In the genomic region with DNA sequence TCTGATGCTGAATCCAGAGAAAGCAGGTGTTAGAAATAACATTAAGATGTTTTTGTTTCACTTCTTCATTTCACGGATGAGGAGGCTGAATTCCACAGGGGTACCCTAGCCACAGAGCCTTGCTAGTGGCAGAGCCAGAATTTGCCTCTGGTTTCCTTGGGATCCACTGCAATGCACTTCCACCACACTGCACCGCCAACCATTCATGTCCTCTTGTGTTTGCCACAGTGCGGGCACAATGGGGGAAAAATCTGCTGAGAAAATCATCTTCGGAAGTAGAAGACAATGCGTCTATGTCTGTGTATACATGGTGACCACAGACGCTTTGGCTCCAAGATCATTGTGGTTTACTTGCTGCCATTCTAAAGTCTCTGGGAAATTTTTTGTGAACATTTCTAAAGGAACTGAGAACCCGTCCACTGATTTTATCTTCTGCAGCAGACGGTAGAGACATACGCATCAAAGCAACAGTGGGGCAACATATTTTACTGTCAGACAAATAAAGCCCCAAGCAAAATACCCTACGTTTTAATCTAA, we compare ENCODE assay signal across 13 cellular contexts. TPM values are rescaled to one million over a fixed set of nuclear protein-coding genes. Genes with fewer than 3 reads are reported as not detected.
A peak's percentile ranks its signal among the peaks of the same experiment; 100 is the strongest.
DNase-seq lines count a peak whose midpoint lies in the region; ATAC-seq, FAIRE-seq and TF ChIP-seq lines count a peak whose summit lies in the region.
"Had no signal": no experiment of that assay in that cellular context is flagged by ENCODE, and none has a peak within 500 bp of the region (broad histone marks: within the 10 kb centered on the region; RNA-seq: fewer than 3 reads in every experiment).

No MANE protein-coding gene starts in this region.

- H3K27ac ChIP-seq in PC-3 (ENCODE audit: low read length) = no peak overlapping the region

- H2AFZ ChIP-seq in PC-3 (ENCODE audit: low read length) = no peak overlapping the region

- H3K79me2 ChIP-seq in PC-3 (ENCODE audit: low read length) = no peaks in the 10 kb centered on the region

- CTCF ChIA-PET in activated CD4-positive, alpha-beta T cell treated with anti-CD3 and anti-CD28 coated beads, Interleukin-2, amount 10 ng/mL, durations not matched to agents 7 days and 5 days (lab: Charles Lee) = interaction anchor here (0.6 to 1.1 kb wide), 3 partner anchors 16 to 62 kb away, joined by 3 to 4 read pairs (median 4); no protein-coding TSS in a partner anchor
- CTCF ChIA-PET in PC-3 (lab: Charles Lee) = no interaction called here

- H3K4me3 ChIP-seq in PC-3 (ENCODE audit: low read length) = no peak overlapping the region

- peaks cover 84% of the 10 kb centered on the region for H3K4me1 Mint-ChIP-seq in activated CD4-positive, alpha-beta T cell treated with anti-CD3 and anti-CD28 coated beads, Interleukin-2, amount 10 ng/mL, durations not matched to agents 7 days and 5 days
- H3K4me1 Mint-ChIP-seq in immature natural killer cell = peaks cover 22 to 43% of the 10 kb centered on the region in 2 donors

- no peaks in the 10 kb centered on the region for H3K27me3 Mint-ChIP-seq in activated CD4-positive, alpha-beta T cell treated with anti-CD3 and anti-CD28 coated beads, Interleukin-2, amount 10 ng/mL, durations not matched to agents 7 days and 5 days
- peaks cover 0 to 4% (median 0%) of the 10 kb centered on the region in 3 donors for H3K27me3 Mint-ChIP-seq in immature natural killer cell (ENCODE audit: low read depth in 3 of 3)

- H3K4me3 Mint-ChIP-seq in activated CD4-positive, alpha-beta T cell treated with anti-CD3 and anti-CD28 coated beads, Interleukin-2, amount 10 ng/mL, durations not matched to agents 7 days and 5 days = peak overlapping the region; percentile 82
- H3K4me3 Mint-ChIP-seq in immature natural killer cell = peak overlapping the region; percentile 11 to 72 (median 51)

- H3K9me3 Mint-ChIP-seq in activated CD4-positive, alpha-beta T cell treated with anti-CD3 and anti-CD28 coated beads, Interleukin-2, amount 10 ng/mL, durations not matched to agents 7 days and 5 days = no peaks in the 10 kb centered on the region
- no peaks in the 10 kb centered on the region for H3K9me3 Mint-ChIP-seq in immature natural killer cell

- no peaks in the 10 kb centered on the region for H3K9me3 ChIP-seq in PC-3 (ENCODE audit: low read length)

- H3K4me2 ChIP-seq in PC-3 (ENCODE audit: low read length) = no peak overlapping the region

- TF ChIP-seq CTCF in GM13976 (IDR thresholded peaks at IDR 0.05; ENCODE audit: borderline replicate concordance, control extremely low read depth, extremely low read depth, insufficient read depth, missing control alignments) = no peak
- no peak for TF ChIP-seq CTCF in PC-3 (conservative IDR thresholded peaks at IDR 0.05; ENCODE audit: low read depth, low read length)

- no peaks in the 10 kb centered on the region for H4K20me1 ChIP-seq in PC-3 (ENCODE audit: low read length)

- peak overlapping the region; percentile 89 for H3K27ac Mint-ChIP-seq in activated CD4-positive, alpha-beta T cell treated with anti-CD3 and anti-CD28 coated beads, Interleukin-2, amount 10 ng/mL, durations not matched to agents 7 days and 5 days
- H3K27ac Mint-ChIP-seq in immature natural killer cell = peak overlapping the region in 3 of 6 donors; percentile 14 to 72 (median 41)

- FAIRE-seq in GM18507 (lab: Jason Lieb, UNC) = peak; percentile 57
- FAIRE-seq: HepG2 had no signal

- in situ Hi-C loops in GM13976 (cut with MboI; ENCODE audit: low sequenced_read_pairs, unreplicated experiment) = no loop called here

- no peak overlapping the region for H3K9ac ChIP-seq in PC-3 (ENCODE audit: low read length)

- H3K4me1 ChIP-seq in PC-3 (ENCODE audit: insufficient read depth, low read length) = no peaks in the 10 kb centered on the region

- DNase-seq in GM18507 (ENCODE audit: extremely low spot score, insufficient read length, low read depth) (no peak), immature natural killer cell (peak in 2 of 3 donors; percentile 14 to 19), AG08395 (ENCODE audit: low spot score) (no peak), GM13976 (ENCODE audit: low spot score) (no peak), PC-3 (no peak), iPS-NIHi7 (ENCODE audit: extremely low spot score) (no peak)
- peak; percentile 54 for DNase-seq in activated CD4-positive, alpha-beta T cell treated with anti-CD3 and anti-CD28 coated beads, Interleukin-2, amount 10 ng/mL, durations not matched to agents 7 days and 5 days
- DNase-seq: caudate nucleus, head of caudate nucleus, NCI-H524, small intestine had no signal

- H3K36me3 Mint-ChIP-seq in activated CD4-positive, alpha-beta T cell treated with anti-CD3 and anti-CD28 coated beads, Interleukin-2, amount 10 ng/mL, durations not matched to agents 7 days and 5 days (ENCODE audit: low read depth) = peaks cover 60% of the 10 kb centered on the region
- no peaks in the 10 kb centered on the region for H3K36me3 Mint-ChIP-seq in immature natural killer cell

- POLR2A ChIA-PET in activated CD4-positive, alpha-beta T cell treated with anti-CD3 and anti-CD28 coated beads, Interleukin-2, amount 10 ng/mL, durations not matched to agents 7 days and 5 days (lab: Charles Lee) = no interaction called here
- POLR2A ChIA-PET in PC-3 (lab: Charles Lee; ENCODE audit: unreplicated experiment) = no interaction called here

- intact Hi-C loops in PC-3 (cut with micrococcal nuclease) = no loop called here

- H3K36me3 ChIP-seq in PC-3 (ENCODE audit: low read depth, low read length) = no peaks in the 10 kb centered on the region

- no peaks in the 10 kb centered on the region for H3F3A ChIP-seq in PC-3 (ENCODE audit: low read length, unreplicated experiment)

- H3K27me3 ChIP-seq in PC-3 (ENCODE audit: low read length) = peaks cover 32% of the 10 kb centered on the region

- H3K9me2 ChIP-seq in PC-3 (replicated peaks; ENCODE audit: low read length) = no peaks in the 10 kb centered on the region; the same call in 1 of the 2 replicates

- no TSS peak for BruUV-seq in PC-3 (replicated peaks; lab: Mats Ljungman, UMichigan)

- peak; percentile 42 for ATAC-seq in HG03378 (IDR thresholded peaks at IDR 0.05; ENCODE audit: unreplicated experiment)
- no peak for ATAC-seq in PC-3
- ATAC-seq: HepG2 had no signal

RNA-seq across cellular contexts. Expression of gene ICOS, which starts 14.9 kb away (rescaled TPM):
- total RNA-seq in activated CD4-positive, alpha-beta T cell treated with anti-CD3 and anti-CD28 coated beads, Interleukin-2, amount 10 ng/mL, durations not matched to agents 7 days and 5 days = 10 to 100 TPM; 52.0 to 63.6 TPM
- polyA plus RNA-seq in immature natural killer cell = under 1 TPM; 0.13 to 0.97 (median 0.80) TPM
- not detected in 2 replicates for total RNA-seq in PC-3 (2014; rRNA removed)
- total RNA-seq: HepG2 had no signal
- polyA plus RNA-seq: HepG2 had no signal

Comparison
In these comparisons a context has a peak if more than half of its experiments do, and no peak if none do; other contexts are left out.
1. DNase-seq: peak in activated CD4-positive, alpha-beta T cell treated with anti-CD3 and anti-CD28 coated beads, Interleukin-2, amount 10 ng/mL, durations not matched to agents 7 days and 5 days (single experiment) and immature natural killer cell (2 of 3); none in GM18507 (single experiment), AG08395 (single experiment), GM13976 (single experiment), PC-3 (single experiment) and iPS-NIHi7 (single experiment).
2. RNA of gene ICOS, which starts 14.9 kb away (total RNA-seq): 52.0 to 63.6 TPM in activated CD4-positive, alpha-beta T cell treated with anti-CD3 and anti-CD28 coated beads, Interleukin-2, amount 10 ng/mL, durations not matched to agents 7 days and 5 days; not detected in PC-3; every median in the first group is over 10 times any median in the second.